ENCODE assay signal across 9 cellular contexts in genomic region chr3:72144773-72145505, GRCh38.
DNase-seq lines count a peak whose midpoint lies in the region; ATAC-seq and TF ChIP-seq lines count a peak whose summit lies in the region.
"Had no signal": no experiment of that assay in that cellular context is flagged by ENCODE, and none has a peak within 500 bp of the region (broad histone marks: within the 10 kb centered on the region; RNA-seq: fewer than 3 reads in every experiment).

No MANE protein-coding gene starts in this region.

- H3K36me3 Mint-ChIP-seq in GM23338 (ENCODE audit: low read depth): no peaks in the 10 kb centered on the region; the same call in 2 of the 3 replicates
- H3K36me3 Mint-ChIP-seq: T-cell had no signal

- H4K20me1 ChIP-seq in GM23338 (replicated peaks; ENCODE audit: insufficient read depth) (no peaks in the 10 kb centered on the region), GM23248 (ENCODE audit: insufficient read depth) (no peaks in the 10 kb centered on the region)

- H3K36me3 ChIP-seq in GM23338 (ENCODE audit: insufficient read depth) (no peaks in the 10 kb centered on the region), lower lobe of right lung (no peaks in the 10 kb centered on the region), brain microvascular endothelial cell (replicated peaks) (no peaks in the 10 kb centered on the region), GM23248 (ENCODE audit: low read depth) (no peaks in the 10 kb centered on the region)

- in situ Hi-C loops in GM13977 (cut with MboI; ENCODE audit: low pct_unique_long_range_greater_than_20kb, low sequenced_read_pairs, unreplicated experiment) (no loop called here), brain microvascular endothelial cell (cut with HindIII; ENCODE audit: low pct_ligation_motif_present, low sequenced_read_pairs) (no loop called here), GM23248 (cut with MboI) (no loop called here)

- no peaks in the 10 kb centered on the region for H3K4me1 ChIP-seq in GM23338 (ENCODE audit: insufficient read depth)
- peaks cover 6% of the 10 kb centered on the region for H3K4me1 ChIP-seq in lower lobe of right lung
- no peaks in the 10 kb centered on the region for H3K4me1 ChIP-seq in GM23248 (ENCODE audit: insufficient read depth)

- intact Hi-C loops in lower lobe of right lung (cut with DNase I): no loop called here

- H3K27me3 Mint-ChIP-seq in GM23338 (ENCODE audit: insufficient read depth, low read depth, poor library complexity): peaks cover 1% of the 10 kb centered on the region
- H3K27me3 Mint-ChIP-seq: T-cell had no signal

- WGBS in GM23248 (ENCODE audit: low coverage in 1 of 2, low lambda C conversion rate in 2 of 2, missing lambda C conversion rate in 2 of 2), 2 experiments: 83 to 86% methylated on average over 10 of the region's 10 CpGs

- DNase-seq in GM13977 (ENCODE audit: low spot score) (peak; percentile 29), GM23338 (ENCODE audit: low spot score) (no peak), OCI-M1 (lab: John Stamatoyannopoulos, UW) (peak; percentile 93), lower lobe of right lung (no peak), NCI-H1436 (lab: John Stamatoyannopoulos, UW) (no peak), brain microvascular endothelial cell (no peak), GM23248 (no peak), hypothalamus (lab: John Stamatoyannopoulos, UW) (no peak)

- H3K9ac ChIP-seq in GM23248: no peak overlapping the region

- peaks cover 4% of the 10 kb centered on the region; the same call in 1 of the 3 replicates for H3K9me3 Mint-ChIP-seq in GM23338
- H3K9me3 Mint-ChIP-seq: T-cell had no signal

- no peaks in the 10 kb centered on the region; the same call in 2 of the 3 replicates for H3K4me1 Mint-ChIP-seq in GM23338

- H3K9me2 ChIP-seq in GM23338 (ENCODE audit: insufficient read depth) (no peaks in the 10 kb centered on the region), GM23248 (ENCODE audit: insufficient read depth) (no peaks in the 10 kb centered on the region)

- H3K4me2 ChIP-seq in GM23338: no peak overlapping the region
- H3K4me2 ChIP-seq in GM23248 (ENCODE audit: unreplicated experiment): no peak overlapping the region

- H3K27ac Mint-ChIP-seq in GM23338: 0 out of 2 replicates have a peak overlapping the region, but pooled peaks have one; percentile 50
- H3K27ac Mint-ChIP-seq: T-cell had no signal

- TF ChIP-seq CTCF in GM13977 (IDR thresholded peaks at IDR 0.05; ENCODE audit: extremely low read depth, insufficient read depth, missing control alignments) (no peak), GM23338 (conservative IDR thresholded peaks at IDR 0.05; ENCODE audit: low read depth in 2 of 2) (no peak), lower lobe of right lung (IDR thresholded peaks at IDR 0.05) (no peak), brain microvascular endothelial cell (IDR thresholded peaks at IDR 0.05; ENCODE audit: low read depth, low read length, missing control alignments) (no peak)

- H3K27me3 ChIP-seq in GM23338 (ENCODE audit: insufficient read depth) (no peaks in the 10 kb centered on the region), lower lobe of right lung (ENCODE audit: low read depth) (no peaks in the 10 kb centered on the region), brain microvascular endothelial cell (replicated peaks) (no peaks in the 10 kb centered on the region), GM23248 (replicated peaks; ENCODE audit: insufficient read depth) (no peaks in the 10 kb centered on the region)

- H3K9me3 ChIP-seq in lower lobe of right lung (no peaks in the 10 kb centered on the region), GM23248 (ENCODE audit: low read depth) (no peaks in the 10 kb centered on the region)

- H2AFZ ChIP-seq in GM23338: no peak overlapping the region
- no peak overlapping the region for H2AFZ ChIP-seq in GM23248

- no peak for ATAC-seq in GM23338
- ATAC-seq in lower lobe of right lung: peak; percentile 42 to 47

- no peaks in the 10 kb centered on the region for H3F3A ChIP-seq in GM23338 (replicated peaks; ENCODE audit: low read depth)
- no peaks in the 10 kb centered on the region for H3F3A ChIP-seq in GM23248 (ENCODE audit: insufficient read depth)

- no peak overlapping the region for H3K27ac ChIP-seq in GM23338 (ENCODE audit: low read depth)
- no peak overlapping the region for H3K27ac ChIP-seq in lower lobe of right lung
- H3K27ac ChIP-seq in brain microvascular endothelial cell: no peak overlapping the region
- no peak overlapping the region for H3K27ac ChIP-seq in GM23248

- H3K4me3 ChIP-seq in GM23338 (no peak overlapping the region), lower lobe of right lung (no peak overlapping the region), brain microvascular endothelial cell (ENCODE audit: low read depth, low read length) (no peak overlapping the region), GM23248 (no peak overlapping the region)

- no peak overlapping the region for H3K4me3 Mint-ChIP-seq in GM23338

- H3K79me2 ChIP-seq in GM23338 (replicated peaks; ENCODE audit: insufficient read depth) (no peaks in the 10 kb centered on the region), GM23248 (ENCODE audit: insufficient read depth) (no peaks in the 10 kb centered on the region)

TF ChIP-seq in GM23338, 12 proteins besides CTCF, POLR2A, EP300 and RAD21:
- TF ChIP-seq ZNF331 (CRISPR knock-in tag; IDR thresholded peaks at IDR 0.05; ENCODE audit: low read depth) (no peak), EZH2 (IDR thresholded peaks at IDR 0.05; ENCODE audit: low read depth, unreplicated experiment) (no peak), ZNF114 (CRISPR knock-in tag; IDR thresholded peaks at IDR 0.05) (no peak), STAT1 (IDR thresholded peaks at IDR 0.05; ENCODE audit: unreplicated experiment) (no peak), JUNB (IDR thresholded peaks at IDR 0.05; ENCODE audit: unreplicated experiment) (no peak), NANOG (IDR thresholded peaks at IDR 0.05; ENCODE audit: borderline replicate concordance) (no peak), CREB1 (CRISPR knock-in tag; IDR thresholded peaks at IDR 0.05; ENCODE audit: low read depth) (no peak), REST (IDR thresholded peaks at IDR 0.05; ENCODE audit: unreplicated experiment) (no peak)
TF ChIP-seq in GM23338: peak in this region for 0.

Comparison
In these comparisons a context has a peak if more than half of its experiments do, and no peak if none do; other contexts are left out.
1. DNase-seq: peak in GM13977 (single experiment) and OCI-M1 (single experiment); none in GM23338 (single experiment), lower lobe of right lung (single experiment), NCI-H1436 (single experiment), brain microvascular endothelial cell (single experiment), GM23248 (single experiment) and hypothalamus (0 of 51).